In the genomic region with DNA sequence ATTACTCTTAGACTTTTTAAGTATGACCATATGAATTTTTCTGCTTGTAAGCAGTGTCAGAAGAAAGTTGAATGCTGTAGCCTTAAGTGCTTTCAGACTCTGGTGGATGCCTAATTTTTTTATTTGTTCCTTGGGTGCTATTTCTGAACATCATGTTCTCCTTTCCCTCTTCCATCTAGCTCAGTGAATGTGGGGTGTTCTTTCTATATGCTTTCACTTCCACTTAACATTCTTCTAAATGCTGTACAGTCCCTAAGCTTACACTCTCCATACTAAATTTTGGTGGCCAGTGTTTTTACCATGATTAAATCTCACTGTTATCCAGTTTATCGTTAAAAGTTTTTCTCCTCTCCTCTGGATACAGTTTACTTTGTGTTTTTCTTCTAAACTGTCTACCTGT, we compare ENCODE assay signal across 15 cellular contexts. TPM values are rescaled to one million over a fixed set of nuclear protein-coding genes. Genes with fewer than 3 reads are reported as not detected.
A peak's percentile ranks its signal among the peaks of the same experiment; 100 is the strongest.
DNase-seq lines count a peak whose midpoint lies in the region; ATAC-seq, FAIRE-seq and TF ChIP-seq lines count a peak whose summit lies in the region.
"Had no signal": no experiment of that assay in that cellular context is flagged by ENCODE, and none has a peak within 500 bp of the region (broad histone marks: within the 10 kb centered on the region; RNA-seq: fewer than 3 reads in every experiment).

No MANE protein-coding gene starts in this region.

- peaks cover under 1% of the 10 kb centered on the region for H3K9me3 Mint-ChIP-seq in activated T-cell treated with anti-CD3 and anti-CD28 coated beads, Interleukin-2, amount 50 U/mL, for 24 hours
- H3K9me3 Mint-ChIP-seq in stimulated activated memory B cell treated with anti-CD40 and anti-IgM and Interleukin-4, amounts not matched to agents 10 μg/mL and 1 μg/mL and 100 μg/mL, for 72 hours: peaks cover 2% of the 10 kb centered on the region

- H3K4me3 ChIP-seq in NB4 (ENCODE audit: low read depth, low read length) (peak overlapping the region; percentile 84), K562 (no peak overlapping the region)
- H3K4me3 ChIP-seq: lung had no signal

- TF ChIP-seq RAD21 in K562 (CRISPR knock-in tag; conservative IDR thresholded peaks at IDR 0.05 in 1 of 2, IDR thresholded peaks at IDR 0.05 in 1 of 2): no peak

- peak overlapping the region; percentile 85 for H3K4me2 ChIP-seq in K562 (ENCODE audit: insufficient read depth, low read length)

- peaks cover 84% of the 10 kb centered on the region for H3K36me3 Mint-ChIP-seq in activated T-cell treated with anti-CD3 and anti-CD28 coated beads, Interleukin-2, amount 50 U/mL, for 24 hours (ENCODE audit: low read depth)
- peaks cover 49% of the 10 kb centered on the region for H3K36me3 Mint-ChIP-seq in stimulated activated memory B cell treated with anti-CD40 and anti-IgM and Interleukin-4, amounts not matched to agents 10 μg/mL and 1 μg/mL and 100 μg/mL, for 72 hours

- H3K27ac ChIP-seq in K562 (ENCODE audit: extremely low read depth, low read depth, low read length): no peak overlapping the region

- H3K9me1 ChIP-seq in K562 (ENCODE audit: control insufficient read depth, insufficient read depth, low read length): no peaks in the 10 kb centered on the region

- peak overlapping the region in 1 of 2 experiments; percentile 37; a peak in 2 of 4 replicates for H3K9ac ChIP-seq in K562 (ENCODE audit: insufficient read depth in 1 of 2, low read depth in 2 of 2, low read length in 2 of 2)

- peaks cover 80% of the 10 kb centered on the region for H3K4me1 Mint-ChIP-seq in activated T-cell treated with anti-CD3 and anti-CD28 coated beads, Interleukin-2, amount 50 U/mL, for 24 hours (ENCODE audit: low read depth)
- peaks cover 81% of the 10 kb centered on the region for H3K4me1 Mint-ChIP-seq in stimulated activated memory B cell treated with anti-CD40 and anti-IgM and Interleukin-4, amounts not matched to agents 10 μg/mL and 1 μg/mL and 100 μg/mL, for 72 hours

- CTCF ChIA-PET in K562 (lab: Yijun Ruan, JAX; ENCODE audit: low intra/inter-chr PET ratio): no interaction called here

- no peaks in the 10 kb centered on the region for H3K27me3 Mint-ChIP-seq in activated T-cell treated with anti-CD3 and anti-CD28 coated beads, Interleukin-2, amount 50 U/mL, for 24 hours
- no peaks in the 10 kb centered on the region for H3K27me3 Mint-ChIP-seq in stimulated activated memory B cell treated with anti-CD40 and anti-IgM and Interleukin-4, amounts not matched to agents 10 μg/mL and 1 μg/mL and 100 μg/mL, for 72 hours

- peaks cover 55% of the 10 kb centered on the region for H3K79me2 ChIP-seq in K562 (ENCODE audit: control insufficient read depth, insufficient read depth, low read length)

- no peak for DNase-seq in activated T-cell treated with anti-CD3 and anti-CD28 coated beads, Interleukin-2, amount 50 U/mL, for 24 hours
- DNase-seq in activated T-cell treated with anti-CD3 and anti-CD28 coated beads, Interleukin-2, amount 50 U/mL, for 48 hours: no peak
- no peak for DNase-seq in NB4 (ENCODE audit: low read depth)
- DNase-seq in K562 (ENCODE audit: extremely low read depth in 1 of 4, low spot score in 3 of 4): no peak
- DNase-seq in stimulated activated CD4-positive, alpha-beta T cell treated with anti-CD3 and anti-CD28 coated beads, Interleukin-4, amount 100 ng/mL, for 4 hours: no peak
- no peak for DNase-seq in activated effector memory CD4-positive, alpha-beta T cell treated with Interleukin-2 at 50 U/mL for 16 hours
- DNase-seq: effector CD8-positive, alpha-beta T cell; H7; heart left ventricle; NCI-H1048; NCI-H69; T-helper 9 cell had no signal

- H3K4me3 Mint-ChIP-seq in activated T-cell treated with anti-CD3 and anti-CD28 coated beads, Interleukin-2, amount 50 U/mL, for 24 hours: peak overlapping the region; percentile 96
- H3K4me3 Mint-ChIP-seq in stimulated activated memory B cell treated with anti-CD40 and anti-IgM and Interleukin-4, amounts not matched to agents 10 μg/mL and 1 μg/mL and 100 μg/mL, for 72 hours: peak overlapping the region; percentile 98

- no peak for ATAC-seq in K562
- no peak for ATAC-seq in stimulated activated memory B cell treated with anti-CD40 and anti-IgM and Interleukin-4, amounts not matched to agents 10 μg/mL and 1 μg/mL and 100 μg/mL, for 72 hours
- ATAC-seq in GM21390 (IDR thresholded peaks at IDR 0.05; ENCODE audit: unreplicated experiment): no peak
- ATAC-seq: heart left ventricle had no signal

- peaks cover 15% of the 10 kb centered on the region; the same call in 1 of the 3 replicates for H3K36me3 ChIP-seq in K562 (ENCODE audit: control insufficient read depth, insufficient read depth, low read length)

- intact Hi-C loops in K562 (cut with micrococcal nuclease): loop anchor here (10.0 kb wide), 1 partner anchor 292 kb away; no protein-coding TSS in a partner anchor

- TF ChIP-seq CTCF in NB4 (IDR thresholded peaks at IDR 0.05; ENCODE audit: low read depth, low read length): no peak
- TF ChIP-seq CTCF in K562 (IDR thresholded peaks at IDR 0.05 in 2 of 3, conservative IDR thresholded peaks at IDR 0.05 in 1 of 3; ENCODE audit: insufficient read depth in 2 of 3, low read depth in 1 of 3, low read length in 3 of 3): no peak

- no peak for TF ChIP-seq EP300 in K562 (IDR thresholded peaks at IDR 0.05; ENCODE audit: low read length)

- no TSS peak for BruUV-seq in K562 (replicated peaks; lab: Mats Ljungman, UMichigan)

- H3K27ac Mint-ChIP-seq in activated T-cell treated with anti-CD3 and anti-CD28 coated beads, Interleukin-2, amount 50 U/mL, for 24 hours: peak overlapping the region; percentile 93
- H3K27ac Mint-ChIP-seq in stimulated activated memory B cell treated with anti-CD40 and anti-IgM and Interleukin-4, amounts not matched to agents 10 μg/mL and 1 μg/mL and 100 μg/mL, for 72 hours: peak overlapping the region; percentile 87

- H4K20me1 ChIP-seq in K562 (replicated peaks; ENCODE audit: control insufficient read depth, insufficient read depth, low read length): no peaks in the 10 kb centered on the region

- H3K9me3 ChIP-seq in K562 (replicated peaks; ENCODE audit: control insufficient read depth, insufficient read depth, low read depth, low read length): no peaks in the 10 kb centered on the region

- H2AFZ ChIP-seq in K562 (ENCODE audit: low read depth, low read length): no peak overlapping the region

- H3K4me1 ChIP-seq in K562 (replicated peaks in 1 of 2; ENCODE audit: control insufficient read depth in 2 of 2, insufficient read depth in 2 of 2, low read length in 2 of 2): peaks cover 15 to 19% of the 10 kb centered on the region in 2 experiments; a peak in 4 of 5 replicates

- FAIRE-seq in K562 (lab: Jason Lieb, UNC): no peak

- WGBS in K562 (ENCODE audit: insufficient coverage, low coverage, missing lambda C conversion rate): 6% methylated on average over 1 of the region's 1 CpG

- in situ Hi-C loops in K562 (cut with MboI): no loop called here

- H3K27me3 ChIP-seq in K562 (ENCODE audit: control insufficient read depth in 2 of 2, insufficient read depth in 2 of 2, low read length in 2 of 2): no peaks in the 10 kb centered on the region
- H3K27me3 ChIP-seq: heart left ventricle had no signal

- TF ChIP-seq POLR2A in NB4 (IDR thresholded peaks at IDR 0.05; ENCODE audit: extremely low read depth, insufficient read length): no peak
- TF ChIP-seq POLR2A in K562 (conservative IDR thresholded peaks at IDR 0.05): no peak

- POLR2A ChIA-PET in K562 (lab: Yijun Ruan, JAX): interaction anchor here (1.0 kb wide), 1 partner anchor 37 kb away, joined by 3 read pairs; no protein-coding TSS in a partner anchor

TF ChIP-seq in K562, 482 proteins besides CTCF, POLR2A, EP300 and RAD21 (continues in another document):
- TF ChIP-seq ZNF696 (CRISPR knock-in tag; conservative IDR thresholded peaks at IDR 0.05) (no peak), ZNF174 (CRISPR knock-in tag; IDR thresholded peaks at IDR 0.05) (no peak), GTF2F1 (IDR thresholded peaks at IDR 0.05; ENCODE audit: low read depth, low read length) (no peak), HSF4 (CRISPR knock-in tag; IDR thresholded peaks at IDR 0.05; ENCODE audit: borderline replicate concordance) (no peak), PHTF2 (CRISPR knock-in tag; IDR thresholded peaks at IDR 0.05) (no peak), HIVEP1 (CRISPR knock-in tag; IDR thresholded peaks at IDR 0.05) (no peak), CTBP1 (IDR thresholded peaks at IDR 0.05; ENCODE audit: borderline replicate concordance) (no peak), RB1 (IDR thresholded peaks at IDR 0.05; ENCODE audit: low read depth) (no peak), CEBPB (tag; IDR thresholded peaks at IDR 0.05) (no peak), LARP7 (IDR thresholded peaks at IDR 0.05) (no peak)
- TF ChIP-seq, protein P1, sequence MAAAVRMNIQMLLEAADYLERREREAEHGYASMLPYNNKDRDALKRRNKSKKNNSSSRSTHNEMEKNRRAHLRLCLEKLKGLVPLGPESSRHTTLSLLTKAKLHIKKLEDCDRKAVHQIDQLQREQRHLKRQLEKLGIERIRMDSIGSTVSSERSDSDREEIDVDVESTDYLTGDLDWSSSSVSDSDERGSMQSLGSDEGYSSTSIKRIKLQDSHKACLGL (CRISPR knock-in tag; IDR thresholded peaks at IDR 0.05; ENCODE audit: borderline replicate concordance, poor library complexity, severe bottlenecking): no peak

RNA-seq across cellular contexts. Expression of a gene that starts 3.6 kb away (rescaled TPM):
- total RNA-seq in K562 (2011; cell fraction: chromatin; rRNA removed; ENCODE audit: low replicate concordance): 2.4 and 39.4 TPM in 2 replicates
- 1.7 and 2.2 TPM in 2 replicates for total RNA-seq in K562 (2011; cell fraction: nucleolus; rRNA removed)
- total RNA-seq in K562 (2011; cell fraction: nucleoplasm; rRNA removed): 3.5 and 7.2 TPM in 2 replicates
- total RNA-seq in K562 (2014; rRNA removed) (11.3 and 14.2 TPM in 2 replicates), K562 (2014; rRNA removed; fragmentation: Illumina TruSeq; extraction: Trizol) (21.8 and 24.9 TPM in 2 replicates), K562 (2015; rRNA removed; fragmentation: Illumina TruSeq; extraction: Trizol) (19.3 and 20.9 TPM in 2 replicates), K562 (2021) (18.1 and 18.5 TPM in 2 replicates)
- polyA plus RNA-seq in K562 (2011; rRNA removed) (12.0 and 14.4 TPM in 2 replicates), K562 (2014; fragmentation: Illumina TruSeq; extraction: Trizol) (21.1 and 25.8 TPM in 2 replicates), K562 (2014; fragmentation: Nextera tagmentation; extraction: Ambion mirVana) (10 to 100 TPM; 19.6 to 21.2 TPM), K562 (2014; rRNA removed) (15.8 and 16.7 TPM in 2 replicates)
- 3.3 and 6.8 TPM in 2 replicates for polyA plus RNA-seq in K562 (2011; cell fraction: cytosol; rRNA removed)
- 2.4 and 3.8 TPM in 2 replicates for polyA plus RNA-seq in K562 (2011; cell fraction: nucleus; rRNA removed)
- polyA plus RNA-seq in K562 (2012): 14.8 and 21.4 TPM in 2 replicates
- 8.5 and 11.5 TPM in 2 replicates for polyA minus RNA-seq in K562 (2011; rRNA and poly(A)+ RNA removed)
- 6.8 and 8.3 TPM in 2 replicates for polyA minus RNA-seq in K562 (2011; cell fraction: cytosol; rRNA and poly(A)+ RNA removed)
- 2.4 and 4.7 TPM in 2 replicates for polyA minus RNA-seq in K562 (2011; cell fraction: nucleus; rRNA and poly(A)+ RNA removed)
